In the genomic region with DNA sequence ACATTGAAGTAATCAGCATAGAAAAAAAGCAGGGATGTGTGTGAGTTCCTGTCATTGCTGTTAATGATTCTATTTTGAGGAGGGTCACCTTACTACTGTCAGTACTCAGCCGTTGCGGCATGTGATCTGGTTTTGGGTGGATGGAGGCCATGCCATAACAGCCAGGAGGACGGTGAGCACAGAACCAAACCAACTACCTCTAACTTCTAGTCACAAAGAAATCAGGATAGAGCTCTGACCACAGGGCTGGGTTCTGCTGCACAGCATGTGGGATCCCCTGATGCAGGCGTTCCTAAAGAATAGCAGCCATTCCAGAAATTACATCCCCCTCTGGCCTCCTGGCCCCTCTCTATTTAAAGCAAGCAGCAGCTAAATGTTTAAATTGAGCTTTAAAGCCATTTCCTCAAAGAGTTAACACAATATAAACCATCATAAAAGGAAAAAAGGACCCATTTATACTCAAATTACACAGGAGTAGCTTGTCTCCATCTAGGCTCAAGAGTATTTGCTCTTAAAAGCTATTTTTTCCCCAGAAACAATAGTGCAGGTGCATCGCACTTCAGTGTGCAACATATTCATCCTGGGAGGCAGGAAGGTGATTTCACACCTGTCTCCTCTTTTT, we compare ENCODE assay signal across 1 cellular context.
TF ChIP-seq lines count a peak whose summit lies in the region.

No MANE protein-coding gene starts in this region.

TF ChIP-seq in WTC11, 78 proteins besides CTCF, POLR2A, EP300 and RAD21 (continued from another document):
- TF ChIP-seq, protein P1, sequence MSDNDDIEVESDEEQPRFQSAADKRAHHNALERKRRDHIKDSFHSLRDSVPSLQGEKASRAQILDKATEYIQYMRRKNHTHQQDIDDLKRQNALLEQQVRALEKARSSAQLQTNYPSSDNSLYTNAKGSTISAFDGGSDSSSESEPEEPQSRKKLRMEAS (CRISPR knock-in tag; IDR thresholded peaks at IDR 0.05): no peak
- no peak for TF ChIP-seq CREM (CRISPR knock-in tag; IDR thresholded peaks at IDR 0.05)
- no peak for TF ChIP-seq RORB (CRISPR knock-in tag; IDR thresholded peaks at IDR 0.05)
- no peak; the same call in 1 of the 2 replicates for TF ChIP-seq SMAD3 (CRISPR knock-in tag; IDR thresholded peaks at IDR 0.05; ENCODE audit: borderline replicate concordance)
- TF ChIP-seq, protein P2, sequence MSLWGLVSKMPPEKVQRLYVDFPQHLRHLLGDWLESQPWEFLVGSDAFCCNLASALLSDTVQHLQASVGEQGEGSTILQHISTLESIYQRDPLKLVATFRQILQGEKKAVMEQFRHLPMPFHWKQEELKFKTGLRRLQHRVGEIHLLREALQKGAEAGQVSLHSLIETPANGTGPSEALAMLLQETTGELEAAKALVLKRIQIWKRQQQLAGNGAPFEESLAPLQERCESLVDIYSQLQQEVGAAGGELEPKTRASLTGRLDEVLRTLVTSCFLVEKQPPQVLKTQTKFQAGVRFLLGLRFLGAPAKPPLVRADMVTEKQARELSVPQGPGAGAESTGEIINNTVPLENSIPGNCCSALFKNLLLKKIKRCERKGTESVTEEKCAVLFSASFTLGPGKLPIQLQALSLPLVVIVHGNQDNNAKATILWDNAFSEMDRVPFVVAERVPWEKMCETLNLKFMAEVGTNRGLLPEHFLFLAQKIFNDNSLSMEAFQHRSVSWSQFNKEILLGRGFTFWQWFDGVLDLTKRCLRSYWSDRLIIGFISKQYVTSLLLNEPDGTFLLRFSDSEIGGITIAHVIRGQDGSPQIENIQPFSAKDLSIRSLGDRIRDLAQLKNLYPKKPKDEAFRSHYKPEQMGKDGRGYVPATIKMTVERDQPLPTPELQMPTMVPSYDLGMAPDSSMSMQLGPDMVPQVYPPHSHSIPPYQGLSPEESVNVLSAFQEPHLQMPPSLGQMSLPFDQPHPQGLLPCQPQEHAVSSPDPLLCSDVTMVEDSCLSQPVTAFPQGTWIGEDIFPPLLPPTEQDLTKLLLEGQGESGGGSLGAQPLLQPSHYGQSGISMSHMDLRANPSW (CRISPR knock-in tag; conservative IDR thresholded peaks at IDR 0.05; ENCODE audit: low read depth): no peak
- 0 out of 2 replicates have a peak, but pooled peaks have one; percentile 2 for TF ChIP-seq ZBTB21 (CRISPR knock-in tag; IDR thresholded peaks at IDR 0.05; ENCODE audit: borderline replicate concordance)
- no peak for TF ChIP-seq ELF4 (CRISPR knock-in tag; IDR thresholded peaks at IDR 0.05; ENCODE audit: low read depth)
- TF ChIP-seq, protein P3, sequence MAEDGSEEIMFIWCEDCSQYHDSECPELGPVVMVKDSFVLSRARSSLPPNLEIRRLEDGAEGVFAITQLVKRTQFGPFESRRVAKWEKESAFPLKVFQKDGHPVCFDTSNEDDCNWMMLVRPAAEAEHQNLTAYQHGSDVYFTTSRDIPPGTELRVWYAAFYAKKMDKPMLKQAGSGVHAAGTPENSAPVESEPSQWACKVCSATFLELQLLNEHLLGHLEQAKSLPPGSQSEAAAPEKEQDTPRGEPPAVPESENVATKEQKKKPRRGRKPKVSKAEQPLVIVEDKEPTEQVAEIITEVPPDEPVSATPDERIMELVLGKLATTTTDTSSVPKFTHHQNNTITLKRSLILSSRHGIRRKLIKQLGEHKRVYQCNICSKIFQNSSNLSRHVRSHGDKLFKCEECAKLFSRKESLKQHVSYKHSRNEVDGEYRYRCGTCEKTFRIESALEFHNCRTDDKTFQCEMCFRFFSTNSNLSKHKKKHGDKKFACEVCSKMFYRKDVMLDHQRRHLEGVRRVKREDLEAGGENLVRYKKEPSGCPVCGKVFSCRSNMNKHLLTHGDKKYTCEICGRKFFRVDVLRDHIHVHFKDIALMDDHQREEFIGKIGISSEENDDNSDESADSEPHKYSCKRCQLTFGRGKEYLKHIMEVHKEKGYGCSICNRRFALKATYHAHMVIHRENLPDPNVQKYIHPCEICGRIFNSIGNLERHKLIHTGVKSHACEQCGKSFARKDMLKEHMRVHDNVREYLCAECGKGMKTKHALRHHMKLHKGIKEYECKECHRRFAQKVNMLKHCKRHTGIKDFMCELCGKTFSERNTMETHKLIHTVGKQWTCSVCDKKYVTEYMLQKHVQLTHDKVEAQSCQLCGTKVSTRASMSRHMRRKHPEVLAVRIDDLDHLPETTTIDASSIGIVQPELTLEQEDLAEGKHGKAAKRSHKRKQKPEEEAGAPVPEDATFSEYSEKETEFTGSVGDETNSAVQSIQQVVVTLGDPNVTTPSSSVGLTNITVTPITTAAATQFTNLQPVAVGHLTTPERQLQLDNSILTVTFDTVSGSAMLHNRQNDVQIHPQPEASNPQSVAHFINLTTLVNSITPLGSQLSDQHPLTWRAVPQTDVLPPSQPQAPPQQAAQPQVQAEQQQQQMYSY (CRISPR knock-in tag; IDR thresholded peaks at IDR 0.05): peak; percentile 83
- peak; percentile 32 for TF ChIP-seq ZNF423 (CRISPR knock-in tag; IDR thresholded peaks at IDR 0.05)
- no peak for TF ChIP-seq ZNF219 (CRISPR knock-in tag; IDR thresholded peaks at IDR 0.05; ENCODE audit: borderline replicate concordance)
- no peak for TF ChIP-seq ZNF317 (CRISPR knock-in tag; IDR thresholded peaks at IDR 0.05; ENCODE audit: borderline replicate concordance, low read depth)
- TF ChIP-seq, protein P4, sequence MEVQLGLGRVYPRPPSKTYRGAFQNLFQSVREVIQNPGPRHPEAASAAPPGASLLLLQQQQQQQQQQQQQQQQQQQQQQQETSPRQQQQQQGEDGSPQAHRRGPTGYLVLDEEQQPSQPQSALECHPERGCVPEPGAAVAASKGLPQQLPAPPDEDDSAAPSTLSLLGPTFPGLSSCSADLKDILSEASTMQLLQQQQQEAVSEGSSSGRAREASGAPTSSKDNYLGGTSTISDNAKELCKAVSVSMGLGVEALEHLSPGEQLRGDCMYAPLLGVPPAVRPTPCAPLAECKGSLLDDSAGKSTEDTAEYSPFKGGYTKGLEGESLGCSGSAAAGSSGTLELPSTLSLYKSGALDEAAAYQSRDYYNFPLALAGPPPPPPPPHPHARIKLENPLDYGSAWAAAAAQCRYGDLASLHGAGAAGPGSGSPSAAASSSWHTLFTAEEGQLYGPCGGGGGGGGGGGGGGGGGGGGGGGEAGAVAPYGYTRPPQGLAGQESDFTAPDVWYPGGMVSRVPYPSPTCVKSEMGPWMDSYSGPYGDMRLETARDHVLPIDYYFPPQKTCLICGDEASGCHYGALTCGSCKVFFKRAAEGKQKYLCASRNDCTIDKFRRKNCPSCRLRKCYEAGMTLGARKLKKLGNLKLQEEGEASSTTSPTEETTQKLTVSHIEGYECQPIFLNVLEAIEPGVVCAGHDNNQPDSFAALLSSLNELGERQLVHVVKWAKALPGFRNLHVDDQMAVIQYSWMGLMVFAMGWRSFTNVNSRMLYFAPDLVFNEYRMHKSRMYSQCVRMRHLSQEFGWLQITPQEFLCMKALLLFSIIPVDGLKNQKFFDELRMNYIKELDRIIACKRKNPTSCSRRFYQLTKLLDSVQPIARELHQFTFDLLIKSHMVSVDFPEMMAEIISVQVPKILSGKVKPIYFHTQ (CRISPR knock-in tag; IDR thresholded peaks at IDR 0.05): no peak
- TF ChIP-seq, protein P5, sequence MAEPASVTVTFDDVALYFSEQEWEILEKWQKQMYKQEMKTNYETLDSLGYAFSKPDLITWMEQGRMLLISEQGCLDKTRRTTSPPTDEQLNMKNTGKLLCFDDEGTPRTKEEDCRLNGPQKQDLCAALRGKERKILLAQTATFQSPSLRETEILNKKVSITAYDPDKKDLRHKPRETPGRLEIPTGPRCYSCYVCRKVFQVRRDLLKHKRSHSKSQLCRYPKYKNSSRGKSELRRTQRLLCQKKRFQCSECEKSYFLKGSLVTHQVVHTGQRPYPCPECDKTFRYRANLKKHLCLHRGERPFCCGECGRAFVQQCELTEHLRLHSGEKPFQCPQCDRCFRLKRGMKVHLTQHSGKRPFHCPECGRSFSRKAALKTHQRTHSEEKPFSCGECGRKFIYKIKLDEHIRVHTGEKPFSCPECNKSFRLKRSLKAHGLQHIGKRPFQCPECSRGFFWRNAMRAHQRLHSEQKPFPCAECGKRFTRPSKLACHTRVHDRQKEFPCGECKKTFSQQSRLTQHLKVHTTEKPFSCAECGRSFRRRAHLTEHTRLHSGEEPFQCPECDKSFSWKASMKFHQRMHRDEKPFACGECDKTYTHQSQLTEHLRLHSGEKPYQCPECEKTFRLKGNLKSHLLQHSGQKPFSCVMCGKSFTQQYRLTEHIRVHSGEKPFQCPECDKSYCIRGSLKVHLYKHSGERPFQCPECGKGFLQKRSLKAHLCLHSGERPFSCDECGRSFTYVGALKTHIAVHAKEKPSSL (CRISPR knock-in tag; conservative IDR thresholded peaks at IDR 0.05): no peak
